In genomic region chr20:51488331-51488730, GRCh38 we compare ENCODE assay signal across 14 cellular contexts. TPM values are rescaled to one million over a fixed set of nuclear protein-coding genes. Genes with fewer than 3 reads are reported as not detected.
DNase-seq lines count a peak whose midpoint lies in the region; ATAC-seq and TF ChIP-seq lines count a peak whose summit lies in the region.
"Had no signal": no experiment of that assay in that cellular context is flagged by ENCODE, and none has a peak within 500 bp of the region (broad histone marks: within the 10 kb centered on the region; RNA-seq: fewer than 3 reads in every experiment).

No MANE protein-coding gene starts in this region.

- peak overlapping the region; percentile 94 for H3K27ac Mint-ChIP-seq in mesothelial cell of epicardium
- H3K27ac Mint-ChIP-seq in activated CD4-positive, alpha-beta memory T cell treated with anti-CD3 and anti-CD28 coated beads for 36 hours, result no peak overlapping the region

- H2AFZ ChIP-seq in ACC112 (ENCODE audit: low read length, unreplicated experiment) (no peak overlapping the region), mammary epithelial cell (ENCODE audit: low read depth, low read length) (peak overlapping the region; percentile 90)

- TF ChIP-seq CTCF in mammary epithelial cell (conservative IDR thresholded peaks at IDR 0.05 in 1 of 2, IDR thresholded peaks at IDR 0.05 in 1 of 2; ENCODE audit: extremely low read depth in 1 of 2, insufficient read depth in 1 of 2, low read depth in 1 of 2, low read length in 2 of 2) (no peak), mesothelial cell of epicardium (IDR thresholded peaks at IDR 0.05; ENCODE audit: unreplicated experiment) (no peak)

- CTCF ChIA-PET in mammary epithelial cell (lab: Charles Lee; ENCODE audit: low non-redundant PET), result no interaction called here
- CTCF ChIA-PET in activated CD4-positive, alpha-beta memory T cell treated with anti-CD3 and anti-CD28 coated beads for 36 hours (lab: Charles Lee), result interaction anchor here (0.9 kb wide), 1 partner anchor 107 kb away, joined by 3 read pairs; no protein-coding TSS in a partner anchor

- peak overlapping the region; percentile 65 for H3K4me2 ChIP-seq in mammary epithelial cell (ENCODE audit: insufficient read depth, low read depth, low read length)

- no peaks in the 10 kb centered on the region for H3K79me2 ChIP-seq in ACC112 (ENCODE audit: control insufficient read depth, insufficient read depth, low read length, unreplicated experiment)
- no peaks in the 10 kb centered on the region for H3K79me2 ChIP-seq in mammary epithelial cell (ENCODE audit: insufficient read depth, low read length)

- POLR2A ChIA-PET in activated CD4-positive, alpha-beta memory T cell treated with anti-CD3 and anti-CD28 coated beads for 36 hours (lab: Charles Lee), result no interaction called here

- dilution Hi-C loops in mammary epithelial cell (cut with HindIII; ENCODE audit: low sequenced_read_pairs), result no loop called here

- H3K9me3 ChIP-seq in mammary epithelial cell (replicated peaks; ENCODE audit: insufficient read depth, low read length), result no peaks in the 10 kb centered on the region
- H3K9me3 ChIP-seq: esophagus squamous epithelium, heart right ventricle had no signal

- no peaks in the 10 kb centered on the region for H3K9me3 Mint-ChIP-seq in mesothelial cell of epicardium
- no peaks in the 10 kb centered on the region for H3K9me3 Mint-ChIP-seq in activated CD4-positive, alpha-beta memory T cell treated with anti-CD3 and anti-CD28 coated beads for 36 hours
- H3K9me3 Mint-ChIP-seq: activated naive CD4-positive, alpha-beta T cell treated with anti-CD3 and anti-CD28 coated beads, Interleukin-2, amount 50 U/mL, for 72 hours had no signal

- peak overlapping the region; percentile 14 for H3K4me3 ChIP-seq in ACC112 (ENCODE audit: low read depth, low read length)
- no peak overlapping the region for H3K4me3 ChIP-seq in mammary epithelial cell (replicated peaks in 1 of 3; ENCODE audit: insufficient read depth in 1 of 3, low read depth in 2 of 3, low read length in 3 of 3)
- no peak overlapping the region for H3K4me3 ChIP-seq in H7 (ENCODE audit: insufficient read depth, low read depth, low read length)
- H3K4me3 ChIP-seq: dorsolateral prefrontal cortex, esophagus squamous epithelium, heart right ventricle had no signal

- H3K9ac ChIP-seq in mammary epithelial cell (ENCODE audit: insufficient read depth, low read length), result peak overlapping the region; percentile 13

- peak; percentile 6 for DNase-seq in LHCN-M2 (ENCODE audit: low read depth)
- DNase-seq in mammary epithelial cell, result no peak
- DNase-seq in mesothelial cell of epicardium (ENCODE audit: low spot score in 2 of 2, unreplicated experiment in 2 of 2), result no peak
- no peak for DNase-seq in H7
- no peak for DNase-seq in ecto neural progenitor cell (ENCODE audit: low spot score)
- no peak for DNase-seq in activated CD4-positive, alpha-beta memory T cell treated with anti-CD3 and anti-CD28 coated beads for 36 hours
- DNase-seq: dorsolateral prefrontal cortex, esophagus squamous epithelium, heart right ventricle, NCI-H1436 treated with DMSO at 0.1 percent for 48 hours had no signal

- H3K36me3 Mint-ChIP-seq in mesothelial cell of epicardium, result no peaks in the 10 kb centered on the region
- H3K36me3 Mint-ChIP-seq in activated CD4-positive, alpha-beta memory T cell treated with anti-CD3 and anti-CD28 coated beads for 36 hours, result peaks cover 61% of the 10 kb centered on the region

- H3K4me1 ChIP-seq in ACC112 (ENCODE audit: control insufficient read depth, insufficient read depth, low read length, unreplicated experiment), result peaks cover 14% of the 10 kb centered on the region
- peaks cover 21% of the 10 kb centered on the region for H3K4me1 ChIP-seq in mammary epithelial cell (ENCODE audit: insufficient read depth, low read length)

- WGBS in mammary epithelial cell (ENCODE audit: low coverage, missing lambda C conversion rate), result 83% methylated on average over 5 of the region's 5 CpGs

- in situ Hi-C loops in mammary epithelial cell (cut with MboI; ENCODE audit: low sequenced_read_pairs in 2 of 2), result no loop called here

- intact Hi-C loops in mammary epithelial cell (cut with micrococcal nuclease), result no loop called here
- intact Hi-C loops in activated CD4-positive, alpha-beta memory T cell treated with anti-CD3 and anti-CD28 coated beads for 36 hours (cut with micrococcal nuclease), result no loop called here

- no peaks in the 10 kb centered on the region for H3K27me3 Mint-ChIP-seq in mesothelial cell of epicardium (ENCODE audit: low read depth)
- no peaks in the 10 kb centered on the region for H3K27me3 Mint-ChIP-seq in activated CD4-positive, alpha-beta memory T cell treated with anti-CD3 and anti-CD28 coated beads for 36 hours

- H3K4me3 Mint-ChIP-seq in mesothelial cell of epicardium, result no peak overlapping the region
- no peak overlapping the region for H3K4me3 Mint-ChIP-seq in activated CD4-positive, alpha-beta memory T cell treated with anti-CD3 and anti-CD28 coated beads for 36 hours

- no peak for ATAC-seq in GM18519 (IDR thresholded peaks at IDR 0.05; ENCODE audit: low FRiP score, unreplicated experiment)
- ATAC-seq: heart right ventricle had no signal

- H3K27ac ChIP-seq in ACC112 (ENCODE audit: low read depth, low read length), result peak overlapping the region; percentile 63; the same call in 1 of the 2 replicates
- peak overlapping the region; percentile 89 for H3K27ac ChIP-seq in mammary epithelial cell (ENCODE audit: insufficient read depth, low read depth, low read length)
- H3K27ac ChIP-seq: dorsolateral prefrontal cortex, heart right ventricle had no signal

- BruUV-seq in mammary epithelial cell (replicated peaks; lab: Mats Ljungman, UMichigan), result no TSS peak

- no peaks in the 10 kb centered on the region for H4K20me1 ChIP-seq in mammary epithelial cell (ENCODE audit: insufficient read depth, low read length)

- peaks cover 79% of the 10 kb centered on the region for H3K4me1 Mint-ChIP-seq in mesothelial cell of epicardium
- H3K4me1 Mint-ChIP-seq in activated CD4-positive, alpha-beta memory T cell treated with anti-CD3 and anti-CD28 coated beads for 36 hours (ENCODE audit: low read depth), result peaks cover 92% of the 10 kb centered on the region

- H3K27me3 ChIP-seq in ACC112 (ENCODE audit: insufficient read depth, low read length) (no peaks in the 10 kb centered on the region), mammary epithelial cell (ENCODE audit: insufficient read depth, low read length) (no peaks in the 10 kb centered on the region), H7 (ENCODE audit: control insufficient read depth, insufficient read depth, low read length) (no peaks in the 10 kb centered on the region)
- H3K27me3 ChIP-seq: esophagus squamous epithelium, heart right ventricle had no signal

- H3K36me3 ChIP-seq in ACC112 (ENCODE audit: insufficient read depth, low read length) (no peaks in the 10 kb centered on the region), mammary epithelial cell (ENCODE audit: insufficient read depth, low read length) (no peaks in the 10 kb centered on the region), H7 (replicated peaks; ENCODE audit: control insufficient read depth, insufficient read depth, low read length) (no peaks in the 10 kb centered on the region)
- H3K36me3 ChIP-seq: esophagus squamous epithelium had no signal

RNA-seq across cellular contexts. Expression of gene NFATC2, which starts 54.2 kb away (rescaled TPM):
- total RNA-seq in LHCN-M2 (2014; rRNA removed) (0.06 TPM in 2 replicates), mammary epithelial cell (under 1 TPM in 1 of 2 donors, not detected in 1; under 0.01 TPM), mesothelial cell of epicardium (13.1 to 14.0 TPM (median 14.0 TPM) in 3 replicates)
- polyA plus RNA-seq in LHCN-M2 (2012), result 0.16 TPM
- 0.01 TPM for polyA plus RNA-seq in mammary epithelial cell
- not detected for polyA minus RNA-seq in mammary epithelial cell
- 0.28 and 0.48 TPM in 2 replicates for total RNA-seq in H7 (2014; rRNA removed; shearing (Covaris generic))
- total RNA-seq in activated CD4-positive, alpha-beta memory T cell treated with anti-CD3 and anti-CD28 coated beads for 36 hours, result 10 to 100 TPM; 35.8 to 36.5 TPM
- polyA plus RNA-seq: neural cell had no signal
